Comparison of ENCODE assay signal across 8 cellular contexts in the genomic region with DNA sequence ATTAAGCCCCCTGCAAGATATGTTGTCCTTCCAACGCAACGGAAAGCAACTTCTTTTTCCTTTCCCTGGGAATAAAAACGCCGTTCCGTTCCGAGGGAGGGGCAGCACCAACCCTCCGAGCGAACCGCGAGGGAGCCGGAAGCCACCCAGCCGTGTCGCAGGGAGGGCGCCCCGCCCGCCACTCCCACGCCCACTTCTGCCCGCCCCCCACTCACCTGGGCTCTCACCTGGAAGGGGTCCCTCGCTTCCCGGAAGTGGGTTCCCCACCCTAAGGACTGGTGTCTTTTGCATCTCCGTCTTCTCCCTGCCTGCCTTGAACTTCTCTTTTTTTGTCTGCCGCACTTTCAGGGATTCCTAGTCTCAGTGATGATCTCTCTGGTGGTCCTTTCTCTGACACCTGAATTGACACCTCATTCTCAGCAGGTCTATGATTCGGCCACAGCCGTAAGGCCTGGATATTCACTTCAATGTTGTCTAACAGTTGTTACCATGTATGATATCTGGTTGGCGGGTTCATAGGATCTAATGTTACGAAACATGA. TPM values are rescaled to one million over a fixed set of nuclear protein-coding genes. Genes with fewer than 3 reads are reported as not detected.
DNase-seq lines count a peak whose midpoint lies in the region; ATAC-seq and TF ChIP-seq lines count a peak whose summit lies in the region.

No MANE protein-coding gene starts in this region.

- CTCF ChIA-PET in SK-N-SH (lab: Yijun Ruan, JAX): interaction anchor here (1.4 kb wide), 1 partner anchor 254 kb away, joined by 4 read pairs; no protein-coding TSS in a partner anchor

- H3K36me3 ChIP-seq in SK-N-SH (replicated peaks in 1 of 2; ENCODE audit: control insufficient read depth in 1 of 2, insufficient read depth in 2 of 2, low read length in 1 of 2) (no peaks in the 10 kb centered on the region), body of pancreas (replicated peaks in 1 of 2; ENCODE audit: insufficient read depth in 1 of 2, low read depth in 2 of 2) (no peaks in the 10 kb centered on the region)

- DNase-seq in DMS 273 (lab: John Stamatoyannopoulos, UW; ENCODE audit: unreplicated experiment) (peak; percentile 63), DMS 273 treated with DMSO at 0.1 percent for 48 hours (lab: John Stamatoyannopoulos, UW) (no peak), SK-N-SH (peak; percentile 75), body of pancreas (peak; percentile 17 to 49 (median 38)), left colon (peak in 1 of 2 donors; percentile 56)
- peak; percentile 35 to 47 (median 38) for DNase-seq in stimulated activated CD4-positive, alpha-beta T cell treated with anti-CD3 and anti-CD28 coated beads, TNF-alpha, amount 100 ng/mL, for 4 hours (ENCODE audit: low read depth in 3 of 3)

- no peaks in the 10 kb centered on the region for H4K20me1 ChIP-seq in SK-N-SH (ENCODE audit: insufficient read depth)

- no peak for TF ChIP-seq EP300 in SK-N-SH (IDR thresholded peaks at IDR 0.05; ENCODE audit: borderline replicate concordance in 1 of 2, low read depth in 1 of 2, low read length in 1 of 2)

- H3K4me2 ChIP-seq in SK-N-SH: peak overlapping the region; percentile 73

- H3K9ac ChIP-seq in SK-N-SH: peak overlapping the region; percentile 70; the same call in 1 of the 2 replicates

- H3K4me3 ChIP-seq in SK-N-SH (ENCODE audit: low read depth in 2 of 2, low read length in 1 of 2) (peak overlapping the region; percentile 58 to 71), body of pancreas (peak overlapping the region; percentile 77 to 98)

- POLR2A ChIA-PET in SK-N-SH (lab: Yijun Ruan, JAX): no interaction called here

- TF ChIP-seq POLR2A in body of pancreas (IDR thresholded peaks at IDR 0.05): no peak

- H3K27me3 ChIP-seq in SK-N-SH (ENCODE audit: insufficient read depth) (no peaks in the 10 kb centered on the region), body of pancreas (no peaks in the 10 kb centered on the region)

- H2AFZ ChIP-seq in SK-N-SH (ENCODE audit: low read depth): peak overlapping the region; percentile 73; the same call in 1 of the 2 replicates

- H3K27ac ChIP-seq in SK-N-SH (ENCODE audit: low read depth in 2 of 2, low read length in 1 of 2) (peak overlapping the region; percentile 85 to 87), body of pancreas (peak overlapping the region; percentile 21 to 90 (median 82))

- 12% methylated on average over 26 of the region's 26 CpGs for WGBS in SK-N-SH (ENCODE audit: low lambda C conversion rate)
- WGBS in body of pancreas, 2 donors: 11 to 21% methylated on average over 14 to 26 of the region's 26 CpGs

- H3K79me2 ChIP-seq in SK-N-SH (ENCODE audit: insufficient read depth): no peaks in the 10 kb centered on the region

- ATAC-seq in HG03066 (IDR thresholded peaks at IDR 0.05; ENCODE audit: low read depth, unreplicated experiment): peak; percentile 29
- ATAC-seq in body of pancreas: peak; percentile 42
- ATAC-seq in left colon: peak; percentile 60
- no peak for ATAC-seq in GM19328 (IDR thresholded peaks at IDR 0.05; ENCODE audit: unreplicated experiment)

- no peaks in the 10 kb centered on the region for H3K9me3 ChIP-seq in SK-N-SH
- no peaks in the 10 kb centered on the region for H3K9me3 ChIP-seq in body of pancreas

- intact Hi-C loops in body of pancreas (cut with DNase I): no loop called here
- intact Hi-C loops in left colon (cut with DNase I, micrococcal nuclease): no loop called here

- no peak for TF ChIP-seq RAD21 in SK-N-SH (IDR thresholded peaks at IDR 0.05; ENCODE audit: low read length)

- H3K9me2 ChIP-seq in SK-N-SH: no peaks in the 10 kb centered on the region

- peaks cover 17% of the 10 kb centered on the region for H3F3A ChIP-seq in SK-N-SH (replicated peaks; ENCODE audit: insufficient read depth)

- H3K4me1 ChIP-seq in SK-N-SH (ENCODE audit: control insufficient read depth in 1 of 2, insufficient read depth in 2 of 2, low read depth in 1 of 2, low read length in 1 of 2) (peaks cover 0 to 4% of the 10 kb centered on the region in 2 experiments; a peak in 1 of 4 replicates), body of pancreas (no peaks in the 10 kb centered on the region)

- TF ChIP-seq CTCF in SK-N-SH (IDR thresholded peaks at IDR 0.05) (no peak), body of pancreas (IDR thresholded peaks at IDR 0.05) (no peak)

TF ChIP-seq in SK-N-SH, 30 proteins besides CTCF, POLR2A, EP300 and RAD21:
- TF ChIP-seq SIN3A (IDR thresholded peaks at IDR 0.05; ENCODE audit: borderline replicate concordance, low read depth, low read length) (peak; percentile 5; the same call in 1 of the 2 replicates), RCOR1 (IDR thresholded peaks at IDR 0.05; ENCODE audit: low read length) (no peak)
- TF ChIP-seq, protein P1, sequence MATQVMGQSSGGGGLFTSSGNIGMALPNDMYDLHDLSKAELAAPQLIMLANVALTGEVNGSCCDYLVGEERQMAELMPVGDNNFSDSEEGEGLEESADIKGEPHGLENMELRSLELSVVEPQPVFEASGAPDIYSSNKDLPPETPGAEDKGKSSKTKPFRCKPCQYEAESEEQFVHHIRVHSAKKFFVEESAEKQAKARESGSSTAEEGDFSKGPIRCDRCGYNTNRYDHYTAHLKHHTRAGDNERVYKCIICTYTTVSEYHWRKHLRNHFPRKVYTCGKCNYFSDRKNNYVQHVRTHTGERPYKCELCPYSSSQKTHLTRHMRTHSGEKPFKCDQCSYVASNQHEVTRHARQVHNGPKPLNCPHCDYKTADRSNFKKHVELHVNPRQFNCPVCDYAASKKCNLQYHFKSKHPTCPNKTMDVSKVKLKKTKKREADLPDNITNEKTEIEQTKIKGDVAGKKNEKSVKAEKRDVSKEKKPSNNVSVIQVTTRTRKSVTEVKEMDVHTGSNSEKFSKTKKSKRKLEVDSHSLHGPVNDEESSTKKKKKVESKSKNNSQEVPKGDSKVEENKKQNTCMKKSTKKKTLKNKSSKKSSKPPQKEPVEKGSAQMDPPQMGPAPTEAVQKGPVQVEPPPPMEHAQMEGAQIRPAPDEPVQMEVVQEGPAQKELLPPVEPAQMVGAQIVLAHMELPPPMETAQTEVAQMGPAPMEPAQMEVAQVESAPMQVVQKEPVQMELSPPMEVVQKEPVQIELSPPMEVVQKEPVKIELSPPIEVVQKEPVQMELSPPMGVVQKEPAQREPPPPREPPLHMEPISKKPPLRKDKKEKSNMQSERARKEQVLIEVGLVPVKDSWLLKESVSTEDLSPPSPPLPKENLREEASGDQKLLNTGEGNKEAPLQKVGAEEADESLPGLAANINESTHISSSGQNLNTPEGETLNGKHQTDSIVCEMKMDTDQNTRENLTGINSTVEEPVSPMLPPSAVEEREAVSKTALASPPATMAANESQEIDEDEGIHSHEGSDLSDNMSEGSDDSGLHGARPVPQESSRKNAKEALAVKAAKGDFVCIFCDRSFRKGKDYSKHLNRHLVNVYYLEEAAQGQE (IDR thresholded peaks at IDR 0.05; ENCODE audit: low read depth, low read length): no peak

RNA-seq across cellular contexts. Expression of a gene that starts 25.3 kb away (rescaled TPM):
- 3.5 and 4.4 TPM in 2 replicates for polyA plus RNA-seq in SK-N-SH (2012; rRNA removed)
- 2.2 and 2.6 TPM in 2 replicates for polyA plus RNA-seq in SK-N-SH (2012; cell fraction: cytosol; rRNA removed)
- 4.6 and 6.1 TPM in 2 replicates for polyA plus RNA-seq in SK-N-SH (2012; cell fraction: nucleus; rRNA removed)
- not detected for total RNA-seq in body of pancreas
- 1 to 10 TPM in 1 of 2 donors, under 1 TPM in 1; 0.52 to 1.2 TPM for total RNA-seq in left colon
